ENCODE assay signal across 9 cellular contexts in the genomic region with DNA sequence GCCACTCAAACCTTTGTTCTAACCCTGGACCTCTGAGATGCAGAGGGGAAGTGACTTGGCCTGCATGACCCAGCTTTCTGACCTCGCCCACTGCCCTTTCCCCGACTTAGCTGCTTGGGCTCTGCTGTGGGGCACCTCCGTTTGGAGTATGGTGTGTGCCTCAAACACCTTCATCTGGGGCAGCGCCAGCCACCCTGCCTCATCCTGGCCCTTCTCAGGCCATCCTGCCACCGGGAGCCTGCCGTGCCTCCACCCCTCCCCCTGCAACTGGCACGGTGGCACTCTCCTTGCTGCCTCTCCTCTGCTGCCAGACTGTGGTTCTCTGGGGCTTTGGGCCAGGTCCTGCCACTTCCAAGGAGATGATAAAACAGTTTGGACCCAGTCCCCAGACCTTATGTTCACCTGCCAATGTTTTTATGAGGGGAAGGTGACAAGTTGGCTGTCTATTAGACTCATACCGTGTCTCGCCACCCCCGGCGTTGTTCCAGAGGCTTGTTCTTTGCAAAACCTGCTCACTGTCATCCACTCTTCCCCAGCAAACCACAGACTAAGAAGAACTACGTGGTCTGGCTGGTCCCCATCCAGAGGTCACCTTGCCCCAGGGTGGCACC. TPM values are rescaled to one million over a fixed set of nuclear protein-coding genes. Genes with fewer than 3 reads are reported as not detected.
DNase-seq lines count a peak whose midpoint lies in the region; ATAC-seq and TF ChIP-seq lines count a peak whose summit lies in the region.
"Had no signal": no experiment of that assay in that cellular context is flagged by ENCODE, and none has a peak within 500 bp of the region (broad histone marks: within the 10 kb centered on the region; RNA-seq: fewer than 3 reads in every experiment).

No MANE protein-coding gene starts in this region.

- H3K4me3 ChIP-seq in ACC112 (ENCODE audit: low read depth, low read length) (no peak overlapping the region), LNCaP clone FGC (ENCODE audit: low read depth, low read length) (no peak overlapping the region), mesodermal cell (ENCODE audit: extremely low read depth, insufficient read depth, low read length, poor library complexity, severe bottlenecking) (no peak overlapping the region)

- no peaks in the 10 kb centered on the region for H3K9me3 ChIP-seq in mesodermal cell (ENCODE audit: control insufficient read depth, low read length)

- peaks cover 3% of the 10 kb centered on the region for H3K79me2 ChIP-seq in ACC112 (ENCODE audit: control insufficient read depth, insufficient read depth, low read length, unreplicated experiment)

- H3K9me3 Mint-ChIP-seq in central memory CD8-positive, alpha-beta T cell, result no peaks in the 10 kb centered on the region

- H3K27ac ChIP-seq in ACC112 (ENCODE audit: low read depth, low read length), result peak overlapping the region; percentile 42; the same call in 1 of the 2 replicates
- H3K27ac ChIP-seq in mesodermal cell (ENCODE audit: low read depth, low read length, severe bottlenecking), result peak overlapping the region; percentile 29

- H3K27ac Mint-ChIP-seq in central memory CD8-positive, alpha-beta T cell (ENCODE audit: low read depth), result peak overlapping the region; percentile 100

- no peaks in the 10 kb centered on the region for H3K36me3 ChIP-seq in ACC112 (ENCODE audit: insufficient read depth, low read length)
- H3K36me3 ChIP-seq in mesodermal cell (ENCODE audit: control insufficient read depth, insufficient read depth, low read length), result peaks cover 9% of the 10 kb centered on the region

- no peak for ATAC-seq in central memory CD8-positive, alpha-beta T cell (replicated peaks; ENCODE audit: extremely low read depth, poor library complexity, severe bottlenecking)
- ATAC-seq in GM18909 (IDR thresholded peaks at IDR 0.05; ENCODE audit: poor library complexity, unreplicated experiment), result no peak
- no peak for ATAC-seq in GM21526 (IDR thresholded peaks at IDR 0.05; ENCODE audit: low FRiP score, unreplicated experiment)
- no peak for ATAC-seq in HG03108 (IDR thresholded peaks at IDR 0.05; ENCODE audit: unreplicated experiment)

- no peak overlapping the region for H2AFZ ChIP-seq in ACC112 (ENCODE audit: low read length, unreplicated experiment)

- no peak for TF ChIP-seq CTCF in LNCaP clone FGC (IDR thresholded peaks at IDR 0.05; ENCODE audit: control insufficient read depth, extremely low read depth, insufficient read depth)

- H3K4me1 Mint-ChIP-seq in central memory CD8-positive, alpha-beta T cell, result peaks cover 80% of the 10 kb centered on the region

- peak; percentile 94 for DNase-seq in LNCaP clone FGC (ENCODE audit: low read depth)
- DNase-seq in central memory CD8-positive, alpha-beta T cell (ENCODE audit: low spot score in 2 of 2), result no peak
- DNase-seq in COLO668 (lab: John Stamatoyannopoulos, UW; ENCODE audit: unreplicated experiment), result no peak
- DNase-seq: T-helper 9 cell had no signal

- no peaks in the 10 kb centered on the region for H3K27me3 ChIP-seq in ACC112 (ENCODE audit: insufficient read depth, low read length)

- WGBS in mesodermal cell (ENCODE audit: insufficient coverage in 2 of 2), 2 experiments, result 89 to 98% methylated on average over 8 to 11 of the region's 12 CpGs

- H3K36me3 Mint-ChIP-seq in central memory CD8-positive, alpha-beta T cell (ENCODE audit: insufficient read depth), result peaks cover 19% of the 10 kb centered on the region

- H3K4me1 ChIP-seq in ACC112 (ENCODE audit: control insufficient read depth, insufficient read depth, low read length, unreplicated experiment) (peaks cover 59% of the 10 kb centered on the region), mesodermal cell (ENCODE audit: control insufficient read depth, insufficient read depth, low read length, poor library complexity, severe bottlenecking) (peaks cover 64% of the 10 kb centered on the region)

- H3K4me3 Mint-ChIP-seq in central memory CD8-positive, alpha-beta T cell, result peak overlapping the region; percentile 75

- H3K27me3 Mint-ChIP-seq in central memory CD8-positive, alpha-beta T cell, result no peaks in the 10 kb centered on the region

RNA-seq across cellular contexts. Expression of a gene that starts 32.2 kb away (rescaled TPM):
- polyA plus RNA-seq in mesodermal cell (2013, experiment 1 of 2), result 40.6 TPM
- 33.7 TPM for polyA plus RNA-seq in mesodermal cell (2013, experiment 2 of 2)
